Comparison of ENCODE assay signal across 8 cellular contexts in the genomic region with DNA sequence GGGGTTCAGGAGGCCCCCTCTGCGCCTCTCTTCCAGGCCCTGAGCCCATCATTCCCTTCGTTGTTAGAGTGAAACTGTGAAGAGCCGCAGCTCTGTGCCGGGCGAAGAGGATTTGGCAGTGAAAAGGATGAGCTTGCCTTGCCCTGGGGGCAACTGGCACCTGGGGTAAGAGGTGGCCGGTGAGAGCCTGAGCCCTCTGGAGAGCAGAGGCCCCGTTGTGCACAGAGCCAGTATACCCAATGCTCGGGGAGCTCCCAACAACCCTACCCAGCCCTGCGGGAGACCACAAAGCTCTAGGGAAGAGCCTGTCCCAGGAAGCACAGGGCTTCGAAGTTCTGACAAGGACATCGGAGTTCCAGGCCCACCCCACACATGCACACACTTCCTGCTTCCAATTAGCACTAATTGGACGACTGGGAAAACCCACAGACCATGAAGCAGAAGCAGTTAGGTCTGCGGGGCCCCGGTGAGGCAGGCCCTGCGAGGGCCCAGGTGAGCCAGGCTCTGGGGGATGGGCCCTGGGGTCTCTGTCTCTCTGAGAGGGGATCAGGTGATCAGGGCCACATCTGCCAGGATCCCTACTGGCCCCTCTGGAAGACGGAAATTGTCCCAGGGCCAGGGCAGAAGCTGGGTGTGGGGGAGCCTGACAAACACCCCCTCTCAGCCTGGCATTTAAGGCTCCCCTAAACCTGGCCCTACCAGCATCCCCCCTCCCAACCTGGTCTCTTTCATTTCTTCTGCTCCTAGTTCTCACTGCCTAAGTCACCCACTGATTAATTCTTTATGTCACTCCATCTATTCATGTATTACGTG. TPM values are rescaled to one million over a fixed set of nuclear protein-coding genes. Genes with fewer than 3 reads are reported as not detected.
A peak's percentile ranks its signal among the peaks of the same experiment; 100 is the strongest.
DNase-seq lines count a peak whose midpoint lies in the region; ATAC-seq, FAIRE-seq and TF ChIP-seq lines count a peak whose summit lies in the region.

No MANE protein-coding gene starts in this region.

- H3K27ac ChIP-seq in heart left ventricle (peak overlapping the region in 9 of 12 donors; percentile 10 to 75 (median 62)), sigmoid colon (peak overlapping the region; percentile 61 to 75 (median 69))

- peaks cover 0 to 19% (median 12%) of the 10 kb centered on the region in 12 donors for H3K4me1 ChIP-seq in heart left ventricle
- peaks cover 4 to 14% (median 12%) of the 10 kb centered on the region in 4 donors for H3K4me1 ChIP-seq in sigmoid colon

- H3K27me3 ChIP-seq in heart left ventricle (no peaks in the 10 kb centered on the region), sigmoid colon (no peaks in the 10 kb centered on the region)

- intact Hi-C loops in heart left ventricle (cut with DNase I) (loop anchor here (2.0 to 10.0 kb wide), 13 partner anchors 131 to 331 kb away; a partner anchor contains a TSS), sigmoid colon (cut with DNase I) (loop anchor here (2.0 to 5.0 kb wide), 3 partner anchors 141 to 301 kb away; no protein-coding TSS in a partner anchor)

- DNase-seq in GM19239 (ENCODE audit: insufficient read length, low spot score) (no peak), heart left ventricle (no peak), sigmoid colon (peak; percentile 60), A172 (ENCODE audit: low spot score) (no peak)

- H3K4me3 ChIP-seq in heart left ventricle (peak overlapping the region in 10 of 12 donors; percentile 49 to 77 (median 67)), sigmoid colon (peak overlapping the region; percentile 51 to 67 (median 64))

- FAIRE-seq in GM19239 (lab: Jason Lieb, UNC) = peak; percentile 54

- WGBS in heart left ventricle, 4 donors = 76 to 81% (median 80%) methylated on average over 15 to 17 of the region's 17 CpGs
- 79 to 83% methylated on average over 17 of the region's 17 CpGs for WGBS in sigmoid colon, 2 donors

- no peak for TF ChIP-seq POLR2A in heart left ventricle (IDR thresholded peaks at IDR 0.05)
- TF ChIP-seq POLR2A in sigmoid colon (IDR thresholded peaks at IDR 0.05) = no peak

- H3K36me3 ChIP-seq in heart left ventricle = no peaks in the 10 kb centered on the region
- no peaks in the 10 kb centered on the region for H3K36me3 ChIP-seq in sigmoid colon

- TF ChIP-seq CTCF in heart left ventricle (IDR thresholded peaks at IDR 0.05) = no peak
- TF ChIP-seq CTCF in sigmoid colon (IDR thresholded peaks at IDR 0.05) = no peak

- TF ChIP-seq EP300 in sigmoid colon (IDR thresholded peaks at IDR 0.05) = no peak

- H3K9me3 ChIP-seq in heart left ventricle (no peaks in the 10 kb centered on the region), sigmoid colon (no peaks in the 10 kb centered on the region)

- peak; percentile 8; the same call in 2 of the 3 replicates for ATAC-seq in SK-N-SH treated with all-trans-retinoic acid at 6 μM for 48 hours
- ATAC-seq in heart left ventricle = peak in 1 of 4 donors; percentile 2
- ATAC-seq in HG03521 (IDR thresholded peaks at IDR 0.05; ENCODE audit: unreplicated experiment) = no peak
- no peak for ATAC-seq in HG02798 (IDR thresholded peaks at IDR 0.05; ENCODE audit: poor library complexity, unreplicated experiment)
- no peak for ATAC-seq in GM21529 (IDR thresholded peaks at IDR 0.05; ENCODE audit: unreplicated experiment)

TF ChIP-seq in SK-N-SH treated with all-trans-retinoic acid at 6 μM for 48 hours, 23 proteins besides CTCF, POLR2A, EP300 and RAD21:
- TF ChIP-seq BACH2 (CRISPR knock-in tag; IDR thresholded peaks at IDR 0.05; ENCODE audit: borderline replicate concordance) = no peak
- no peak for TF ChIP-seq ZNF565 (CRISPR knock-in tag; conservative IDR thresholded peaks at IDR 0.05; ENCODE audit: low read depth)
- TF ChIP-seq SNAI2 (CRISPR knock-in tag; IDR thresholded peaks at IDR 0.05) = no peak
- TF ChIP-seq, protein P1, sequence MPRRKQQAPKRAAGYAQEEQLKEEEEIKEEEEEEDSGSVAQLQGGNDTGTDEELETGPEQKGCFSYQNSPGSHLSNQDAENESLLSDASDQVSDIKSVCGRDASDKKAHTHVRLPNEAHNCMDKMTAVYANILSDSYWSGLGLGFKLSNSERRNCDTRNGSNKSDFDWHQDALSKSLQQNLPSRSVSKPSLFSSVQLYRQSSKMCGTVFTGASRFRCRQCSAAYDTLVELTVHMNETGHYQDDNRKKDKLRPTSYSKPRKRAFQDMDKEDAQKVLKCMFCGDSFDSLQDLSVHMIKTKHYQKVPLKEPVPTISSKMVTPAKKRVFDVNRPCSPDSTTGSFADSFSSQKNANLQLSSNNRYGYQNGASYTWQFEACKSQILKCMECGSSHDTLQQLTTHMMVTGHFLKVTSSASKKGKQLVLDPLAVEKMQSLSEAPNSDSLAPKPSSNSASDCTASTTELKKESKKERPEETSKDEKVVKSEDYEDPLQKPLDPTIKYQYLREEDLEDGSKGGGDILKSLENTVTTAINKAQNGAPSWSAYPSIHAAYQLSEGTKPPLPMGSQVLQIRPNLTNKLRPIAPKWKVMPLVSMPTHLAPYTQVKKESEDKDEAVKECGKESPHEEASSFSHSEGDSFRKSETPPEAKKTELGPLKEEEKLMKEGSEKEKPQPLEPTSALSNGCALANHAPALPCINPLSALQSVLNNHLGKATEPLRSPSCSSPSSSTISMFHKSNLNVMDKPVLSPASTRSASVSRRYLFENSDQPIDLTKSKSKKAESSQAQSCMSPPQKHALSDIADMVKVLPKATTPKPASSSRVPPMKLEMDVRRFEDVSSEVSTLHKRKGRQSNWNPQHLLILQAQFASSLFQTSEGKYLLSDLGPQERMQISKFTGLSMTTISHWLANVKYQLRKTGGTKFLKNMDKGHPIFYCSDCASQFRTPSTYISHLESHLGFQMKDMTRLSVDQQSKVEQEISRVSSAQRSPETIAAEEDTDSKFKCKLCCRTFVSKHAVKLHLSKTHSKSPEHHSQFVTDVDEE (CRISPR knock-in tag; IDR thresholded peaks at IDR 0.05) = no peak
- no peak for TF ChIP-seq TCF4 (CRISPR knock-in tag; IDR thresholded peaks at IDR 0.05; ENCODE audit: borderline replicate concordance)
- TF ChIP-seq, protein P2, sequence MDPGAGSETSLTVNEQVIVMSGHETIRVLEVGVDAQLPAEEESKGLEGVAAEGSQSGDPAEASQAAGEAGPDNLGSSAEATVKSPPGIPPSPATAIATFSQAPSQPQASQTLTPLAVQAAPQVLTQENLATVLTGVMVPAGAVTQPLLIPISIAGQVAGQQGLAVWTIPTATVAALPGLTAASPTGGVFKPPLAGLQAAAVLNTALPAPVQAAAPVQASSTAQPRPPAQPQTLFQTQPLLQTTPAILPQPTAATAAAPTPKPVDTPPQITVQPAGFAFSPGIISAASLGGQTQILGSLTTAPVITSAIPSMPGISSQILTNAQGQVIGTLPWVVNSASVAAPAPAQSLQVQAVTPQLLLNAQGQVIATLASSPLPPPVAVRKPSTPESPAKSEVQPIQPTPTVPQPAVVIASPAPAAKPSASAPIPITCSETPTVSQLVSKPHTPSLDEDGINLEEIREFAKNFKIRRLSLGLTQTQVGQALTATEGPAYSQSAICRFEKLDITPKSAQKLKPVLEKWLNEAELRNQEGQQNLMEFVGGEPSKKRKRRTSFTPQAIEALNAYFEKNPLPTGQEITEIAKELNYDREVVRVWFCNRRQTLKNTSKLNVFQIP (CRISPR knock-in tag; IDR thresholded peaks at IDR 0.05; ENCODE audit: borderline replicate concordance, low read depth) = no peak
- no peak for TF ChIP-seq ARNTL (CRISPR knock-in tag; IDR thresholded peaks at IDR 0.05; ENCODE audit: borderline replicate concordance, low read depth)
- TF ChIP-seq ZNF70 (CRISPR knock-in tag; IDR thresholded peaks at IDR 0.05) = no peak
- TF ChIP-seq ZFP3 (CRISPR knock-in tag; IDR thresholded peaks at IDR 0.05) = no peak
- TF ChIP-seq, protein P3, sequence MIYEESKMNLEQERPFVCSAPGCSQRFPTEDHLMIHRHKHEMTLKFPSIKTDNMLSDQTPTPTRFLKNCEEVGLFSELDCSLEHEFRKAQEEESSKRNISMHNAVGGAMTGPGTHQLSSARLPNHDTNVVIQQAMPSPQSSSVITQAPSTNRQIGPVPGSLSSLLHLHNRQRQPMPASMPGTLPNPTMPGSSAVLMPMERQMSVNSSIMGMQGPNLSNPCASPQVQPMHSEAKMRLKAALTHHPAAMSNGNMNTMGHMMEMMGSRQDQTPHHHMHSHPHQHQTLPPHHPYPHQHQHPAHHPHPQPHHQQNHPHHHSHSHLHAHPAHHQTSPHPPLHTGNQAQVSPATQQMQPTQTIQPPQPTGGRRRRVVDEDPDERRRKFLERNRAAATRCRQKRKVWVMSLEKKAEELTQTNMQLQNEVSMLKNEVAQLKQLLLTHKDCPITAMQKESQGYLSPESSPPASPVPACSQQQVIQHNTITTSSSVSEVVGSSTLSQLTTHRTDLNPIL (CRISPR knock-in tag; IDR thresholded peaks at IDR 0.05; ENCODE audit: low read depth) = no peak
- no peak for TF ChIP-seq OSR1 (CRISPR knock-in tag; IDR thresholded peaks at IDR 0.05)
- TF ChIP-seq, protein P4, sequence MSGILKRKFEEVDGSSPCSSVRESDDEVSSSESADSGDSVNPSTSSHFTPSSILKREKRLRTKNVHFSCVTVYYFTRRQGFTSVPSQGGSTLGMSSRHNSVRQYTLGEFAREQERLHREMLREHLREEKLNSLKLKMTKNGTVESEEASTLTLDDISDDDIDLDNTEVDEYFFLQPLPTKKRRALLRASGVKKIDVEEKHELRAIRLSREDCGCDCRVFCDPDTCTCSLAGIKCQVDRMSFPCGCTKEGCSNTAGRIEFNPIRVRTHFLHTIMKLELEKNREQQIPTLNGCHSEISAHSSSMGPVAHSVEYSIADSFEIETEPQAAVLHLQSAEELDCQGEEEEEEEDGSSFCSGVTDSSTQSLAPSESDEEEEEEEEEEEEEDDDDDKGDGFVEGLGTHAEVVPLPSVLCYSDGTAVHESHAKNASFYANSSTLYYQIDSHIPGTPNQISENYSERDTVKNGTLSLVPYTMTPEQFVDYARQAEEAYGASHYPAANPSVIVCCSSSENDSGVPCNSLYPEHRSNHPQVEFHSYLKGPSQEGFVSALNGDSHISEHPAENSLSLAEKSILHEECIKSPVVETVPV (CRISPR knock-in tag; IDR thresholded peaks at IDR 0.05) = no peak
- TF ChIP-seq ZNF8 (CRISPR knock-in tag; IDR thresholded peaks at IDR 0.05) = no peak
- TF ChIP-seq TOX (CRISPR knock-in tag; IDR thresholded peaks at IDR 0.05; ENCODE audit: borderline replicate concordance) = no peak

RNA-seq across cellular contexts. Expression of a gene that starts 27.9 kb away (rescaled TPM):
- total RNA-seq in heart left ventricle (10 to 100 TPM; 13.7 to 18.8 (median 15.5) TPM), sigmoid colon (10 to 100 TPM; 10.2 to 16.1 (median 14.9) TPM)
- polyA plus RNA-seq in heart left ventricle (1 to 10 TPM; 3.4 to 9.6 TPM), sigmoid colon (1 to 10 TPM; 4.8 to 7.3 (median 6.9) TPM)
- 15.8 and 25.0 TPM in 2 replicates for total RNA-seq in A172 (2014; rRNA removed; shearing (Covaris generic))

RNA-seq across cellular contexts. Expression of a gene that starts 56.5 kb away (rescaled TPM):
- total RNA-seq in heart left ventricle = 10 to 100 TPM in 3 of 9 donors, 1 to 10 TPM in 6; 5.4 to 16.2 (median 8.8) TPM
- polyA plus RNA-seq in heart left ventricle = 1 to 10 TPM; 5.0 to 9.3 TPM
- 1 to 10 TPM; 4.3 to 8.1 (median 6.9) TPM for total RNA-seq in sigmoid colon
- 10 to 100 TPM in 1 of 3 donors, 1 to 10 TPM in 2; 3.0 to 13.2 (median 3.0) TPM for polyA plus RNA-seq in sigmoid colon
- total RNA-seq in A172 (2014; rRNA removed; shearing (Covaris generic)) = 27.0 and 33.6 TPM in 2 replicates
